Comparison of ENCODE assay signal across 1 cellular context in the genomic region with DNA sequence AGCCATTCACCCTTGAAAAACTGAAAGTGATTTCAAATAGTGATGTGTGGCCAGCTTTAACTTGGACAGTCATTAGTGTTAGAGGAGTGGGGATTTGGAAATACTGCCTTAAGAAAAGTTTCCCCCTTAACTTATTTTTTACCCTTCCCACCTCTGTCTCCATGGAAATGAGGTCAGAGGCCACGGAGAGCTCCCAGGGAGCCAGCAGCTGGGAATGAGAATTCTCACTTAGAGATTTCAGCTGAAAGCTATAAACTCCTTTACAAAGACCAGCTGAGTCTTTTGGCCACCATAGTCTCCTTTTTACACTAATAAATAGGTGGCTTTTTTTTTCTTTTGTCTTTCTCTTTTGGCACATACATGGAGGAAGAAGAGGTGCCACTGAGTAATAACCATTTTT.
TF ChIP-seq lines count a peak whose summit lies in the region.

No MANE protein-coding gene starts in this region.

TF ChIP-seq in SK-N-SH treated with all-trans-retinoic acid at 6 μM for 48 hours, 23 proteins besides CTCF, POLR2A, EP300 and RAD21 (continued from another document):
- TF ChIP-seq, protein P1, sequence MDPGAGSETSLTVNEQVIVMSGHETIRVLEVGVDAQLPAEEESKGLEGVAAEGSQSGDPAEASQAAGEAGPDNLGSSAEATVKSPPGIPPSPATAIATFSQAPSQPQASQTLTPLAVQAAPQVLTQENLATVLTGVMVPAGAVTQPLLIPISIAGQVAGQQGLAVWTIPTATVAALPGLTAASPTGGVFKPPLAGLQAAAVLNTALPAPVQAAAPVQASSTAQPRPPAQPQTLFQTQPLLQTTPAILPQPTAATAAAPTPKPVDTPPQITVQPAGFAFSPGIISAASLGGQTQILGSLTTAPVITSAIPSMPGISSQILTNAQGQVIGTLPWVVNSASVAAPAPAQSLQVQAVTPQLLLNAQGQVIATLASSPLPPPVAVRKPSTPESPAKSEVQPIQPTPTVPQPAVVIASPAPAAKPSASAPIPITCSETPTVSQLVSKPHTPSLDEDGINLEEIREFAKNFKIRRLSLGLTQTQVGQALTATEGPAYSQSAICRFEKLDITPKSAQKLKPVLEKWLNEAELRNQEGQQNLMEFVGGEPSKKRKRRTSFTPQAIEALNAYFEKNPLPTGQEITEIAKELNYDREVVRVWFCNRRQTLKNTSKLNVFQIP (CRISPR knock-in tag; IDR thresholded peaks at IDR 0.05; ENCODE audit: borderline replicate concordance, low read depth): no peak
